Comparison of ENCODE assay signal across 22 cellular contexts in the genomic region with DNA sequence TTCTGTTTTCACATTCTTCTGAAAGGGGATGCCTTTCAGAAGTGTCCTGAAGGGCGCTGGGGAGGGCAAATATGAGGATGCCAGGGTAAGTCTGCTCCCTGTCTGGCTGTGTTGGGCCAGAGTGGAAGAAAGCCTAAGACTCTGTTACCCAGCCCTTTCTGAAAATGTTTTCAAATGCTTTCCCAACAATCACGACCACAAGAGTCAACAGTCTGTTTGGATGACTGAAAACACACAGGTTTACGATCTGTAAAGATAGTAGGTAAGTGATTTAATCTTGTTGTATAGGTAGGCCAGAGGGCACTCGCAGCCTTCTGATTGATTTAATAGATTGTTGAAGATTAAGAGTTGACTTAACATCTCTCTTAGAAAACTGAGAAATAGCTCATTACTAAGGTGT. TPM values are rescaled to one million over a fixed set of nuclear protein-coding genes. Genes with fewer than 3 reads are reported as not detected.
DNase-seq lines count a peak whose midpoint lies in the region; ATAC-seq and TF ChIP-seq lines count a peak whose summit lies in the region.
"Had no signal": no experiment of that assay in that cellular context is flagged by ENCODE, and none has a peak within 500 bp of the region (broad histone marks: within the 10 kb centered on the region; RNA-seq: fewer than 3 reads in every experiment).

No MANE protein-coding gene starts in this region.

- H3K9me3 ChIP-seq in cardiac muscle cell (ENCODE audit: low read depth) = no peaks in the 10 kb centered on the region
- H3K9me3 ChIP-seq in heart right ventricle = no peaks in the 10 kb centered on the region
- no peaks in the 10 kb centered on the region for H3K9me3 ChIP-seq in hepatocyte (ENCODE audit: low read depth)
- no peaks in the 10 kb centered on the region for H3K9me3 ChIP-seq in skeletal muscle tissue (ENCODE audit: control insufficient read depth in 3 of 3, low read length in 3 of 3)
- no peaks in the 10 kb centered on the region; the same call in 1 of the 2 replicates for H3K9me3 ChIP-seq in BE2C
- H3K9me3 ChIP-seq: BLaER1 treated with 17β-estradiol and CSF1 and Interleukin-3, amounts not matched to agents 10 nM and 100 nM; lower lobe of right lung; right atrium auricular region; vagina had no signal

- H3K36me3 ChIP-seq in cardiac muscle cell (no peaks in the 10 kb centered on the region), heart right ventricle (peaks cover 0 to 38% (median 0%) of the 10 kb centered on the region in 9 donors), hepatocyte (replicated peaks; ENCODE audit: insufficient read depth, low read depth) (no peaks in the 10 kb centered on the region), skeletal muscle tissue (ENCODE audit: control insufficient read depth in 3 of 3, insufficient read depth in 3 of 3, low read length in 3 of 3) (peaks cover 2 to 5% (median 3%) of the 10 kb centered on the region in 3 donors), BE2C (peaks cover 3% of the 10 kb centered on the region)
- H3K36me3 ChIP-seq: vagina had no signal

- H3K9me2 ChIP-seq in hepatocyte (replicated peaks; ENCODE audit: insufficient read depth) = no peaks in the 10 kb centered on the region

- peak overlapping the region; percentile 93 for H3K27ac ChIP-seq in cardiac muscle cell
- H3K27ac ChIP-seq in heart right ventricle = peak overlapping the region in 5 of 10 donors; percentile 24 to 56 (median 35)
- peak overlapping the region; percentile 52 for H3K27ac ChIP-seq in hepatocyte
- peak overlapping the region; percentile 53 for H3K27ac ChIP-seq in skeletal muscle tissue (ENCODE audit: low read depth, low read length)
- H3K27ac ChIP-seq: BLaER1 treated with 17β-estradiol and CSF1 and Interleukin-3, amounts not matched to agents 10 nM and 100 nM; lower lobe of right lung; vagina had no signal

- H3K9ac ChIP-seq in skeletal muscle tissue (ENCODE audit: low read depth in 1 of 3, low read length in 3 of 3) = no peak overlapping the region
- H3K9ac ChIP-seq: BLaER1 treated with 17β-estradiol and CSF1 and Interleukin-3, amounts not matched to agents 10 nM and 100 nM had no signal

- H3K4me3 ChIP-seq in cardiac muscle cell = peak overlapping the region; percentile 4
- H3K4me3 ChIP-seq in heart right ventricle = no peak overlapping the region
- no peak overlapping the region for H3K4me3 ChIP-seq in hepatocyte
- H3K4me3 ChIP-seq in skeletal muscle tissue (ENCODE audit: low read length in 3 of 3) = no peak overlapping the region
- no peak overlapping the region for H3K4me3 ChIP-seq in BE2C (ENCODE audit: low read depth, low read length)
- H3K4me3 ChIP-seq: BLaER1 treated with 17β-estradiol and CSF1 and Interleukin-3, amounts not matched to agents 10 nM and 100 nM; lower lobe of right lung; right atrium auricular region; vagina had no signal

- WGBS in heart right ventricle, 2 donors = 70 to 72% methylated on average over 4 of the region's 4 CpGs
- WGBS in hepatocyte (ENCODE audit: low lambda C conversion rate, missing lambda C conversion rate) = 51% methylated on average over 4 of the region's 4 CpGs

- H3K4me2 ChIP-seq in hepatocyte = no peak overlapping the region

- TF ChIP-seq CTCF in cardiac muscle cell (IDR thresholded peaks at IDR 0.05; ENCODE audit: low read depth, low read length) (no peak), heart right ventricle (IDR thresholded peaks at IDR 0.05) (no peak), hepatocyte (IDR thresholded peaks at IDR 0.05; ENCODE audit: poor library complexity) (no peak), BE2C (IDR thresholded peaks at IDR 0.05; ENCODE audit: low read depth, low read length) (no peak)

- intact Hi-C loops in heart right ventricle (cut with DNase I) = no loop called here

- H3K27me3 ChIP-seq in cardiac muscle cell (no peaks in the 10 kb centered on the region), heart right ventricle (no peaks in the 10 kb centered on the region), hepatocyte (no peaks in the 10 kb centered on the region), skeletal muscle tissue (ENCODE audit: control insufficient read depth in 3 of 3, insufficient read depth in 3 of 3, low read length in 3 of 3) (no peaks in the 10 kb centered on the region), BE2C (no peaks in the 10 kb centered on the region)
- H3K27me3 ChIP-seq: right atrium auricular region, vagina had no signal

- H2AFZ ChIP-seq in hepatocyte = no peak overlapping the region

- peaks cover 86% of the 10 kb centered on the region for H3K4me1 ChIP-seq in cardiac muscle cell (ENCODE audit: low read depth)
- peaks cover 0 to 64% (median 23%) of the 10 kb centered on the region in 9 donors for H3K4me1 ChIP-seq in heart right ventricle
- peaks cover 44% of the 10 kb centered on the region for H3K4me1 ChIP-seq in hepatocyte (ENCODE audit: insufficient read depth)
- peaks cover 12 to 36% (median 13%) of the 10 kb centered on the region in 3 donors for H3K4me1 ChIP-seq in skeletal muscle tissue (ENCODE audit: control insufficient read depth in 3 of 3, insufficient read depth in 3 of 3, low read length in 3 of 3)
- H3K4me1 ChIP-seq in BE2C = peaks cover 22% of the 10 kb centered on the region

- ATAC-seq in heart right ventricle = no peak
- ATAC-seq: lower lobe of right lung had no signal

- H3K79me2 ChIP-seq in hepatocyte = peaks cover 66% of the 10 kb centered on the region

- DNase-seq in cardiac muscle cell (ENCODE audit: low read depth in 1 of 2, low spot score in 1 of 2) (no peak), heart right ventricle (no peak), NCI-H69 (lab: John Stamatoyannopoulos, UW) (peak; percentile 8), hepatocyte (ENCODE audit: low spot score) (no peak), NCI-H2196 treated with DMSO at 0.1 percent for 48 hours (lab: John Stamatoyannopoulos, UW; ENCODE audit: unreplicated experiment) (no peak), NAMALWA (ENCODE audit: low spot score) (no peak), BE2C (no peak)
- DNase-seq: activated CD4-positive, alpha-beta memory T cell treated with anti-CD3 and anti-CD28 coated beads for 36 hours; activated naive CD4-positive, alpha-beta T cell; anterior cingulate cortex; EL; foreskin fibroblast; Kasumi-1; lower lobe of right lung; NCI-H1092 treated with DMSO at 0.1 percent for 48 hours; NCI-H2029 treated with DMSO at 0.1 percent for 48 hours; nucleus accumbens had no signal

- no peaks in the 10 kb centered on the region for H4K20me1 ChIP-seq in hepatocyte (ENCODE audit: insufficient read depth, poor library complexity, severe bottlenecking)

RNA-seq across cellular contexts. Expression of a gene that starts 13.2 kb away (rescaled TPM):
- total RNA-seq in cardiac muscle cell (37.7 and 51.9 TPM in 2 replicates), heart right ventricle (10 to 100 TPM in 9 of 10 donors, 1 to 10 TPM in 1; 8.3 to 20.3 (median 13.9) TPM), hepatocyte (36.8 and 43.5 TPM in 2 replicates), skeletal muscle tissue (37.1 TPM)
- polyA plus RNA-seq in cardiac muscle cell (32.3 and 42.9 TPM in 2 replicates), heart right ventricle (1 to 10 TPM; 3.7 to 5.9 TPM), hepatocyte (19.7 and 20.2 TPM in 2 replicates)
- polyA plus RNA-seq in BE2C (2012; ENCODE audit: insufficient read depth, insufficient read length, low read depth) = 22.7 TPM

RNA-seq across cellular contexts. Expression of a gene that starts 43.7 kb away (rescaled TPM):
- not detected in 2 replicates for total RNA-seq in cardiac muscle cell
- polyA plus RNA-seq in cardiac muscle cell = not detected in 2 replicates
- total RNA-seq in heart right ventricle = not detected
- polyA plus RNA-seq in heart right ventricle = not detected
- total RNA-seq in hepatocyte = not detected in 2 replicates
- not detected in 2 replicates for polyA plus RNA-seq in hepatocyte
- total RNA-seq in skeletal muscle tissue = not detected
- polyA plus RNA-seq in BE2C (2012; ENCODE audit: insufficient read depth, insufficient read length, low read depth) = not detected
- total RNA-seq: activated CD4-positive, alpha-beta memory T cell treated with anti-CD3 and anti-CD28 coated beads for 36 hours; lower lobe of right lung; NCI-H460; right atrium auricular region; vagina had no signal

RNA-seq across cellular contexts. Expression of a gene that starts 59.4 kb away (rescaled TPM):
- total RNA-seq in cardiac muscle cell (145 and 174 TPM in 2 replicates), heart right ventricle (100 to 1,000 TPM; 122 to 179 (median 144) TPM), hepatocyte (81.5 and 93.5 TPM in 2 replicates), skeletal muscle tissue (34.4 TPM)
- polyA plus RNA-seq in cardiac muscle cell (222 and 264 TPM in 2 replicates), heart right ventricle (100 to 1,000 TPM; 116 to 118 TPM), hepatocyte (107 and 122 TPM in 2 replicates)
- 93.5 TPM for polyA plus RNA-seq in BE2C (2012; ENCODE audit: insufficient read depth, insufficient read length, low read depth)
